Comparison of ENCODE assay signal across 11 cellular contexts in the genomic region with DNA sequence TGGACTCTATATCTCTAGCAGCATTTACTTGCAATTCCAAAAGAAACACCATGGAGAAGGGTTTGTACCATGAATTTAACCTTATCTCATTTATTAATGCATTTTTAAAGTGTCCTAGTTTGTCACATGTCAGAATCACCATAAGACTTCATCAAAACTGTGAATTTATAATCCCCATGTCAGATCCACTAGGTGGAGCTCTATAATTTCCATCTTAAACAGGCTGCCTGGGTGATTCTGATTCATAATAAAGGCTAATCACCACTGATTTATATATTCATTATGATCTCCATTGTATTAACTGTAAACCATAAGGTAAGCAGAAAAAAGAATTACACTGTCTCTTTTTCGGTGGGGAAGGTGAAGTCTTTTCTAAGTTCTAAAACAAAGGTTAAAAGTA. TPM values are rescaled to one million over a fixed set of nuclear protein-coding genes. Genes with fewer than 3 reads are reported as not detected.
DNase-seq lines count a peak whose midpoint lies in the region; ATAC-seq and TF ChIP-seq lines count a peak whose summit lies in the region.
"Had no signal": no experiment of that assay in that cellular context is flagged by ENCODE, and none has a peak within 500 bp of the region (broad histone marks: within the 10 kb centered on the region; RNA-seq: fewer than 3 reads in every experiment).

No MANE protein-coding gene starts in this region.

- H3K27ac Mint-ChIP-seq in nephron progenitor cell, result no peak overlapping the region
- H3K27ac Mint-ChIP-seq in stimulated activated memory B cell treated with anti-CD40 and anti-IgM and Interleukin-4, amounts not matched to agents 10 μg/mL and 1 μg/mL and 100 μg/mL, for 72 hours, result no peak overlapping the region
- H3K27ac Mint-ChIP-seq: activated T-cell treated with anti-CD3 and anti-CD28 coated beads, Interleukin-2, amount 50 U/mL, for 24 hours had no signal

- no peak overlapping the region for H3K4me3 Mint-ChIP-seq in nephron progenitor cell
- no peak overlapping the region for H3K4me3 Mint-ChIP-seq in stimulated activated memory B cell treated with anti-CD40 and anti-IgM and Interleukin-4, amounts not matched to agents 10 μg/mL and 1 μg/mL and 100 μg/mL, for 72 hours
- H3K4me3 Mint-ChIP-seq: activated T-cell treated with anti-CD3 and anti-CD28 coated beads, Interleukin-2, amount 50 U/mL, for 24 hours had no signal

- ATAC-seq in right lobe of liver (peak in 3 of 4 donors; percentile 46 to 50 (median 47)), GM19328 (IDR thresholded peaks at IDR 0.05; ENCODE audit: unreplicated experiment) (no peak)
- no peak for ATAC-seq in stimulated activated memory B cell treated with anti-CD40 and anti-IgM and Interleukin-4, amounts not matched to agents 10 μg/mL and 1 μg/mL and 100 μg/mL, for 72 hours

- peaks cover 13% of the 10 kb centered on the region for H3K4me1 Mint-ChIP-seq in nephron progenitor cell
- peaks cover 9% of the 10 kb centered on the region for H3K4me1 Mint-ChIP-seq in stimulated activated memory B cell treated with anti-CD40 and anti-IgM and Interleukin-4, amounts not matched to agents 10 μg/mL and 1 μg/mL and 100 μg/mL, for 72 hours

- DNase-seq in DMS114 treated with DMSO at 0.1 percent for 48 hours (lab: John Stamatoyannopoulos, UW; ENCODE audit: unreplicated experiment) (peak; percentile 3), HPDE6-E6E7 (ENCODE audit: extremely low spot score) (peak; percentile 14), astrocyte of the spinal cord (ENCODE audit: low read depth, low spot score) (peak; percentile 10), right lobe of liver (no peak), nephron progenitor cell (no peak)
- DNase-seq in activated CD4-positive, alpha-beta T cell treated with anti-CD3 and anti-CD28 coated beads for 1 hour, result no peak
- DNase-seq: activated T-cell treated with anti-CD3 and anti-CD28 coated beads, Interleukin-2, amount 50 U/mL, for 24 hours; RPMI8226 had no signal

- no peak overlapping the region for H3K4me3 ChIP-seq in astrocyte of the spinal cord (ENCODE audit: low read depth, low read length)
- no peak overlapping the region for H3K4me3 ChIP-seq in right lobe of liver

- H3K27ac ChIP-seq in right lobe of liver, result no peak overlapping the region

- no peaks in the 10 kb centered on the region for H3K36me3 ChIP-seq in right lobe of liver

- in situ Hi-C loops in astrocyte of the spinal cord (cut with HindIII; ENCODE audit: low sequenced_read_pairs), result no loop called here

- TF ChIP-seq POLR2A in right lobe of liver (IDR thresholded peaks at IDR 0.05), result no peak

- H3K36me3 Mint-ChIP-seq in nephron progenitor cell (ENCODE audit: low read depth), result no peaks in the 10 kb centered on the region
- H3K36me3 Mint-ChIP-seq in stimulated activated memory B cell treated with anti-CD40 and anti-IgM and Interleukin-4, amounts not matched to agents 10 μg/mL and 1 μg/mL and 100 μg/mL, for 72 hours, result no peaks in the 10 kb centered on the region

- H3K4me1 ChIP-seq in right lobe of liver, result no peaks in the 10 kb centered on the region

- intact Hi-C loops in right lobe of liver (cut with DNase I), result no loop called here

- no peaks in the 10 kb centered on the region for H3K9me3 ChIP-seq in right lobe of liver

- H3K27me3 Mint-ChIP-seq in nephron progenitor cell (ENCODE audit: low read depth, poor library complexity), result peaks cover 12% of the 10 kb centered on the region
- peaks cover 33% of the 10 kb centered on the region for H3K27me3 Mint-ChIP-seq in stimulated activated memory B cell treated with anti-CD40 and anti-IgM and Interleukin-4, amounts not matched to agents 10 μg/mL and 1 μg/mL and 100 μg/mL, for 72 hours

- peaks cover 43% of the 10 kb centered on the region for H3K9me3 Mint-ChIP-seq in nephron progenitor cell
- H3K9me3 Mint-ChIP-seq in stimulated activated memory B cell treated with anti-CD40 and anti-IgM and Interleukin-4, amounts not matched to agents 10 μg/mL and 1 μg/mL and 100 μg/mL, for 72 hours, result no peaks in the 10 kb centered on the region
- H3K9me3 Mint-ChIP-seq: activated T-cell treated with anti-CD3 and anti-CD28 coated beads, Interleukin-2, amount 50 U/mL, for 24 hours had no signal

- H3K27me3 ChIP-seq in right lobe of liver, result peaks cover 4 to 6% of the 10 kb centered on the region in 2 donors

- TF ChIP-seq CTCF in astrocyte of the spinal cord (IDR thresholded peaks at IDR 0.05; ENCODE audit: low read depth, low read length) (peak; percentile 38), right lobe of liver (IDR thresholded peaks at IDR 0.05) (peak; percentile 33 to 56 (median 50)), nephron progenitor cell (IDR thresholded peaks at IDR 0.05) (no peak)

- 7% methylated on average over 1 of the region's 1 CpG for whole genome bisulfite sequencing in right lobe of liver (ENCODE audit: insufficient coverage, low coverage, low lambda C conversion rate, missing lambda C conversion rate)

RNA-seq across cellular contexts. Expression of a gene that starts 4.0 kb away (rescaled TPM):
- not detected for total RNA-seq in right lobe of liver
- total RNA-seq: subcutaneous adipose tissue had no signal

RNA-seq across cellular contexts. Expression of a gene that starts 12.8 kb away (rescaled TPM):
- not detected for total RNA-seq in right lobe of liver
- total RNA-seq: subcutaneous adipose tissue had no signal

RNA-seq across cellular contexts. Expression of a gene that starts 26.3 kb away (rescaled TPM):
- total RNA-seq in right lobe of liver, result 1 to 10 TPM in 3 of 6 experiments, under 1 TPM in 2, not detected in 1; 0.81 to 2.4 (median 1.1) TPM

Comparison
In these comparisons a context has a peak if more than half of its experiments do, and no peak if none do; other contexts are left out.
1. DNase-seq: peak in DMS114 treated with DMSO at 0.1 percent for 48 hours (single experiment), HPDE6-E6E7 (single experiment) and astrocyte of the spinal cord (single experiment); none in right lobe of liver (0 of 3), nephron progenitor cell (single experiment) and activated CD4-positive, alpha-beta T cell treated with anti-CD3 and anti-CD28 coated beads for 1 hour (single experiment).
2. ATAC-seq: peak in right lobe of liver (3 of 4); none in GM19328 (single experiment) and stimulated activated memory B cell treated with anti-CD40 and anti-IgM and Interleukin-4, amounts not matched to agents 10 μg/mL and 1 μg/mL and 100 μg/mL, for 72 hours (single experiment).